ENCODE assay signal across 1 cellular context in genomic region chr6:161373905-161374451, GRCh38.
TF ChIP-seq lines count a peak whose summit lies in the region.

No MANE protein-coding gene starts in this region.

TF ChIP-seq in K562, 482 proteins besides CTCF, POLR2A, EP300 and RAD21 (continued from another document and continues in another):
- TF ChIP-seq CLOCK (CRISPR knock-in tag; IDR thresholded peaks at IDR 0.05; ENCODE audit: borderline replicate concordance) (no peak), RERE (CRISPR knock-in tag; IDR thresholded peaks at IDR 0.05; ENCODE audit: borderline replicate concordance) (no peak), CBX5 (IDR thresholded peaks at IDR 0.05; ENCODE audit: borderline replicate concordance, low read depth) (no peak), PML (IDR thresholded peaks at IDR 0.05; ENCODE audit: low read length) (no peak), PHF20 (IDR thresholded peaks at IDR 0.05; ENCODE audit: partially characterized antibody) (no peak), ZNF695 (CRISPR knock-in tag; IDR thresholded peaks at IDR 0.05) (no peak), TFAM (CRISPR knock-in tag; conservative IDR thresholded peaks at IDR 0.05) (no peak), ZNF589 (CRISPR knock-in tag; IDR thresholded peaks at IDR 0.05; ENCODE audit: low read depth) (no peak), ZBTB9 (CRISPR knock-in tag; IDR thresholded peaks at IDR 0.05) (no peak), ZFPM2 (CRISPR knock-in tag; IDR thresholded peaks at IDR 0.05) (no peak), MYC (IDR thresholded peaks at IDR 0.05; ENCODE audit: low read depth, low read length) (no peak), MYC (CRISPR knock-in tag; IDR thresholded peaks at IDR 0.05; ENCODE audit: borderline replicate concordance, low read depth) (no peak), ZMIZ1 (IDR thresholded peaks at IDR 0.05; ENCODE audit: low read depth in 2 of 2, low read length in 2 of 2) (no peak), HMGXB4 (CRISPR knock-in tag; IDR thresholded peaks at IDR 0.05) (no peak), IRF1 (CRISPR knock-in tag; IDR thresholded peaks at IDR 0.05; ENCODE audit: borderline replicate concordance) (no peak), XRCC5 (IDR thresholded peaks at IDR 0.05; ENCODE audit: low read depth, low read length) (no peak), RFX7 (CRISPR knock-in tag; IDR thresholded peaks at IDR 0.05) (no peak), HNRNPK (IDR thresholded peaks at IDR 0.05; ENCODE audit: low read depth, low read length, poor library complexity, severe bottlenecking) (no peak), ZNF699 (CRISPR knock-in tag; IDR thresholded peaks at IDR 0.05; ENCODE audit: insufficient replicate concordance) (no peak), GABPB2 (CRISPR knock-in tag; conservative IDR thresholded peaks at IDR 0.05) (no peak), ESRRA (IDR thresholded peaks at IDR 0.05; ENCODE audit: borderline replicate concordance, low read depth) (no peak), ZNF121 (CRISPR knock-in tag; conservative IDR thresholded peaks at IDR 0.05) (no peak), PHB (CRISPR knock-in tag; IDR thresholded peaks at IDR 0.05) (peak; percentile 32; the same call in 1 of the 2 replicates), IRF9 (tag; IDR thresholded peaks at IDR 0.05) (peak; percentile 46; the same call in 1 of the 2 replicates), RBFOX2 (IDR thresholded peaks at IDR 0.05; ENCODE audit: low read depth, low read length) (no peak), PTRF (tag; IDR thresholded peaks at IDR 0.05) (no peak), ATF4 (CRISPR knock-in tag; IDR thresholded peaks at IDR 0.05) (no peak), SMARCB1 (IDR thresholded peaks at IDR 0.05; ENCODE audit: insufficient read length, low read depth) (no peak), TCF15 (CRISPR knock-in tag; IDR thresholded peaks at IDR 0.05) (no peak), MLLT1 (IDR thresholded peaks at IDR 0.05) (peak; percentile 82 to 90; a peak in 3 of 4 replicates), MCM3 (IDR thresholded peaks at IDR 0.05) (0 out of 2 replicates have a peak, but pooled peaks have one; percentile 30), CSDE1 (IDR thresholded peaks at IDR 0.05) (peak in 1 of 2 experiments; percentile 21; a peak in 1 of 4 replicates), SNRNP70 (optimal IDR thresholded peaks at IDR 0.05; ENCODE audit: low read depth, low read length) (no peak), NBN (IDR thresholded peaks at IDR 0.05; ENCODE audit: low read depth) (no peak), ZNF436 (CRISPR knock-in tag; IDR thresholded peaks at IDR 0.05) (no peak), ARID3B (CRISPR knock-in tag; IDR thresholded peaks at IDR 0.05; ENCODE audit: borderline replicate concordance) (no peak), FOXJ2 (tag; IDR thresholded peaks at IDR 0.05) (no peak), CBX8 (IDR thresholded peaks at IDR 0.05; ENCODE audit: borderline replicate concordance, extremely low read depth, low read depth, low read length, poor library complexity, severe bottlenecking) (no peak), MTA2 (IDR thresholded peaks at IDR 0.05; ENCODE audit: low read depth) (0 out of 2 replicates have a peak, but pooled peaks have one; percentile 7), BRF1 (IDR thresholded peaks at IDR 0.05; ENCODE audit: borderline replicate concordance, extremely low read depth, insufficient read length) (no peak)
